ENCODE assay signal across 16 cellular contexts in genomic region chr5:91302335-91302734, GRCh38.
DNase-seq lines count a peak whose midpoint lies in the region; ATAC-seq and TF ChIP-seq lines count a peak whose summit lies in the region.
"Had no signal": no experiment of that assay in that cellular context is flagged by ENCODE, and none has a peak within 500 bp of the region (broad histone marks: within the 10 kb centered on the region; RNA-seq: fewer than 3 reads in every experiment).

No MANE protein-coding gene starts in this region.

- TF ChIP-seq CTCF in SK-N-SH (IDR thresholded peaks at IDR 0.05): peak; percentile 26
- TF ChIP-seq CTCF in RWPE2 (IDR thresholded peaks at IDR 0.05; ENCODE audit: poor library complexity, severe bottlenecking): peak; percentile 29
- peak; percentile 18 for TF ChIP-seq CTCF in epithelial cell of proximal tubule (conservative IDR thresholded peaks at IDR 0.05; ENCODE audit: low read depth, low read length)

- WGBS in SK-N-SH (ENCODE audit: low lambda C conversion rate): 92% methylated on average over 4 of the region's 4 CpGs

- H3K9ac ChIP-seq in SK-N-SH: no peak overlapping the region

- POLR2A ChIA-PET in SK-N-SH (lab: Yijun Ruan, JAX): no interaction called here

- H3K4me1 ChIP-seq in SK-N-SH (ENCODE audit: control insufficient read depth in 1 of 2, insufficient read depth in 2 of 2, low read depth in 1 of 2, low read length in 1 of 2): no peaks in the 10 kb centered on the region
- H3K4me1 ChIP-seq in RWPE2 (ENCODE audit: insufficient read depth, poor library complexity, severe bottlenecking): peaks cover 7% of the 10 kb centered on the region
- H3K4me1 ChIP-seq: SJSA1, testis had no signal

- no peaks in the 10 kb centered on the region for H3K9me2 ChIP-seq in SK-N-SH

- H3K4me2 ChIP-seq in SK-N-SH: no peak overlapping the region
- H3K4me2 ChIP-seq: hepatocyte had no signal

- no peak overlapping the region for H3K4me3 ChIP-seq in SK-N-SH (ENCODE audit: low read depth in 2 of 2, low read length in 1 of 2)
- H3K4me3 ChIP-seq in RWPE2 (ENCODE audit: severe bottlenecking): no peak overlapping the region
- no peak overlapping the region for H3K4me3 ChIP-seq in epithelial cell of proximal tubule (ENCODE audit: low read depth, low read length)
- H3K4me3 ChIP-seq: hepatocyte, SJSA1, testis had no signal

- ATAC-seq in SK-N-SH treated with all-trans-retinoic acid at 6 μM for 48 hours (no peak), RWPE2 (ENCODE audit: low read depth) (no peak), GM18858 (IDR thresholded peaks at IDR 0.05; ENCODE audit: unreplicated experiment) (no peak), HG03520 (IDR thresholded peaks at IDR 0.05; ENCODE audit: unreplicated experiment) (no peak)
- ATAC-seq: activated CD8-positive, alpha-beta T cell treated with anti-CD3 and anti-CD28 coated beads, Interleukin-2, amount 10 ng/mL, durations not matched to agents 7 days and 5 days; left lobe of liver had no signal

- no peaks in the 10 kb centered on the region for H3K36me3 ChIP-seq in SK-N-SH (replicated peaks in 1 of 2; ENCODE audit: control insufficient read depth in 1 of 2, insufficient read depth in 2 of 2, low read length in 1 of 2)
- no peaks in the 10 kb centered on the region for H3K36me3 ChIP-seq in RWPE2 (ENCODE audit: low read depth)
- H3K36me3 ChIP-seq: SJSA1 had no signal

- H4K20me1 ChIP-seq in SK-N-SH (ENCODE audit: insufficient read depth): no peaks in the 10 kb centered on the region

- H2AFZ ChIP-seq in SK-N-SH (ENCODE audit: low read depth): no peak overlapping the region
- H2AFZ ChIP-seq: hepatocyte had no signal

- CTCF ChIA-PET in SK-N-SH (lab: Yijun Ruan, JAX): interaction anchor here (1.0 to 2.2 kb wide), 2 partner anchors 9 to 11 kb away, joined by 4 to 11 read pairs; no protein-coding TSS in a partner anchor

- DNase-seq in SK-N-SH (peak; percentile 15), RWPE2 (ENCODE audit: low spot score) (no peak), epithelial cell of proximal tubule (ENCODE audit: low read depth) (no peak), iPS-NIHi11 (ENCODE audit: low spot score) (no peak)
- DNase-seq: activated CD8-positive, alpha-beta T cell treated with anti-CD3 and anti-CD28 coated beads, Interleukin-2, amount 10 ng/mL, durations not matched to agents 7 days and 5 days; amniotic stem cell; NCI-H2171; testis had no signal

- H3K79me2 ChIP-seq in SK-N-SH (ENCODE audit: insufficient read depth): no peaks in the 10 kb centered on the region
- H3K79me2 ChIP-seq: hepatocyte had no signal

- H3F3A ChIP-seq in SK-N-SH (replicated peaks; ENCODE audit: insufficient read depth): no peaks in the 10 kb centered on the region

- H3K9me3 ChIP-seq in SK-N-SH (no peaks in the 10 kb centered on the region), RWPE2 (ENCODE audit: severe bottlenecking) (no peaks in the 10 kb centered on the region)
- H3K9me3 ChIP-seq: SJSA1, testis had no signal

- H3K27me3 ChIP-seq in SK-N-SH (ENCODE audit: insufficient read depth) (no peaks in the 10 kb centered on the region), RWPE2 (ENCODE audit: insufficient read depth, poor library complexity, severe bottlenecking) (no peaks in the 10 kb centered on the region)
- H3K27me3 ChIP-seq: hepatocyte, SJSA1, testis had no signal

- TF ChIP-seq EP300 in SK-N-SH (IDR thresholded peaks at IDR 0.05; ENCODE audit: borderline replicate concordance in 1 of 2, low read depth in 1 of 2, low read length in 1 of 2): no peak

- no peak overlapping the region for H3K27ac ChIP-seq in SK-N-SH (ENCODE audit: low read depth in 2 of 2, low read length in 1 of 2)
- no peak overlapping the region for H3K27ac ChIP-seq in RWPE2 (ENCODE audit: poor library complexity, severe bottlenecking)
- H3K27ac ChIP-seq in temporal lobe (ENCODE audit: low read depth, low read length): peak overlapping the region; percentile 92
- H3K27ac ChIP-seq: epithelial cell of prostate, hepatocyte, SJSA1, testis had no signal

- TF ChIP-seq RAD21 in SK-N-SH (IDR thresholded peaks at IDR 0.05; ENCODE audit: low read length): no peak

TF ChIP-seq in SK-N-SH, 30 proteins besides CTCF, POLR2A, EP300 and RAD21 (continues in another document):
- TF ChIP-seq, protein P1, sequence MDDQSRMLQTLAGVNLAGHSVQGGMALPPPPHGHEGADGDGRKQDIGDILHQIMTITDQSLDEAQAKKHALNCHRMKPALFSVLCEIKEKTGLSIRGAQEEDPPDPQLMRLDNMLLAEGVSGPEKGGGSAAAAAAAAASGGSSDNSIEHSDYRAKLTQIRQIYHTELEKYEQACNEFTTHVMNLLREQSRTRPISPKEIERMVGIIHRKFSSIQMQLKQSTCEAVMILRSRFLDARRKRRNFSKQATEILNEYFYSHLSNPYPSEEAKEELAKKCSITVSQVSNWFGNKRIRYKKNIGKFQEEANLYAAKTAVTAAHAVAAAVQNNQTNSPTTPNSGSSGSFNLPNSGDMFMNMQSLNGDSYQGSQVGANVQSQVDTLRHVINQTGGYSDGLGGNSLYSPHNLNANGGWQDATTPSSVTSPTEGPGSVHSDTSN (IDR thresholded peaks at IDR 0.05): no peak
- TF ChIP-seq RXRA (IDR thresholded peaks at IDR 0.05; ENCODE audit: borderline replicate concordance, low read depth): no peak
- TF ChIP-seq RCOR1 (IDR thresholded peaks at IDR 0.05; ENCODE audit: low read length): no peak
- no peak for TF ChIP-seq USF1 (IDR thresholded peaks at IDR 0.05; ENCODE audit: borderline replicate concordance, low read depth)

TF ChIP-seq in SK-N-SH treated with all-trans-retinoic acid at 6 μM for 48 hours, 23 proteins besides CTCF, POLR2A, EP300 and RAD21:
- TF ChIP-seq, protein P2, sequence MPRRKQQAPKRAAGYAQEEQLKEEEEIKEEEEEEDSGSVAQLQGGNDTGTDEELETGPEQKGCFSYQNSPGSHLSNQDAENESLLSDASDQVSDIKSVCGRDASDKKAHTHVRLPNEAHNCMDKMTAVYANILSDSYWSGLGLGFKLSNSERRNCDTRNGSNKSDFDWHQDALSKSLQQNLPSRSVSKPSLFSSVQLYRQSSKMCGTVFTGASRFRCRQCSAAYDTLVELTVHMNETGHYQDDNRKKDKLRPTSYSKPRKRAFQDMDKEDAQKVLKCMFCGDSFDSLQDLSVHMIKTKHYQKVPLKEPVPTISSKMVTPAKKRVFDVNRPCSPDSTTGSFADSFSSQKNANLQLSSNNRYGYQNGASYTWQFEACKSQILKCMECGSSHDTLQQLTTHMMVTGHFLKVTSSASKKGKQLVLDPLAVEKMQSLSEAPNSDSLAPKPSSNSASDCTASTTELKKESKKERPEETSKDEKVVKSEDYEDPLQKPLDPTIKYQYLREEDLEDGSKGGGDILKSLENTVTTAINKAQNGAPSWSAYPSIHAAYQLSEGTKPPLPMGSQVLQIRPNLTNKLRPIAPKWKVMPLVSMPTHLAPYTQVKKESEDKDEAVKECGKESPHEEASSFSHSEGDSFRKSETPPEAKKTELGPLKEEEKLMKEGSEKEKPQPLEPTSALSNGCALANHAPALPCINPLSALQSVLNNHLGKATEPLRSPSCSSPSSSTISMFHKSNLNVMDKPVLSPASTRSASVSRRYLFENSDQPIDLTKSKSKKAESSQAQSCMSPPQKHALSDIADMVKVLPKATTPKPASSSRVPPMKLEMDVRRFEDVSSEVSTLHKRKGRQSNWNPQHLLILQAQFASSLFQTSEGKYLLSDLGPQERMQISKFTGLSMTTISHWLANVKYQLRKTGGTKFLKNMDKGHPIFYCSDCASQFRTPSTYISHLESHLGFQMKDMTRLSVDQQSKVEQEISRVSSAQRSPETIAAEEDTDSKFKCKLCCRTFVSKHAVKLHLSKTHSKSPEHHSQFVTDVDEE (CRISPR knock-in tag; IDR thresholded peaks at IDR 0.05): no peak
- TF ChIP-seq ZNF8 (CRISPR knock-in tag; IDR thresholded peaks at IDR 0.05) (no peak), RARB (CRISPR knock-in tag; IDR thresholded peaks at IDR 0.05) (no peak)
TF ChIP-seq in SK-N-SH treated with all-trans-retinoic acid at 6 μM for 48 hours: peak in this region for 0.
